8 cellular contexts compared by ENCODE assay signal in the genomic region with DNA sequence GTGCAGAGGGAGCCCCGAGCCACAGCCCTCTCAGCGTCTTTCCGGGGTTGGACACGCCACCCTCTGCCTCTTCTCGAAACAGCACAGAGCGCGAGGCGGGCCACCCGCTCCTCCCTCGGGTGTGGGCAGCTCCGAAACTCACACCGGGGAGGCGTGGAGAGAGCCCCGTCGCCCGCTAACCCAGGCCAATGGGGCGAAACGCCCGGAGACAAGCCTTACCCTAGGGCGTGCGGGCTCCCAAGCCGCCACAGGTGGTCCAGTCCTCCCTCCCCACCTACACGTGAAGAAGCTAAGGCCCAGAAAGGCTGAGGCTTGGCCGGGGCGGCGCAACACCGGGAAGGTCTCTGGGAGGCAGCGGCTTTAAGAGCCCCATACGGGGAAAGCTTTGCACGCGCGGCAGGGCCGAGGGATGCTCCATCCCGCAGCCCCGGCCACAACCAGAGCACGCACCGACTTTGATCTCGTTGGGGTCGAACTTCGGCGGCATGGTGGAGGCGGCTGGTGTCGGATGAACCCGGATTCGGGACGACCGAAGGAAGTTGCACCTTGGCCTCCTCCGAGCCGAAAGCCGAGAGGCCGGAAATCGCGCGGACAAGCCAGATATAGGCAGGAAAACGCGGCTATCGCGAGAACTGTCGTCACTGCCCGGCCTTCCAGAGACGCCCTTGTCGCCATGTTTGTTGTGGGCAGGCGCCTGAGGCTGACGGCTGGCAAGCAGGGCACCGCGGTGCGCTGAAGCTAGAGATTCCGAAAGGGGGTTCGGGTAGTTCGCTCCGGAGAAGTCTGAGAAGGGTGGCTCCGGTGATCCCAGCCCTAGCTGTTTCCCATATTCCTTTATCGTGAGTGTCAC. TPM values are rescaled to one million over a fixed set of nuclear protein-coding genes. Genes with fewer than 3 reads are reported as not detected.
A peak's percentile ranks its signal among the peaks of the same experiment; 100 is the strongest.
DNase-seq lines count a peak whose midpoint lies in the region; ATAC-seq and TF ChIP-seq lines count a peak whose summit lies in the region.

A gene (plus strand): TSS at position 680 of the 850 bp plus-strand sequence. CDS start 3,018 bp downstream, outside the sequence.
A gene (minus strand): TSS at position 576 of the 850 bp plus-strand sequence. CDS start 89 bp downstream, at position 487.

- H3K27me3 ChIP-seq in left ventricle myocardium inferior (ENCODE audit: low read depth) (no peaks in the 10 kb centered on the region), prostate gland (replicated peaks; ENCODE audit: insufficient read depth) (no peaks in the 10 kb centered on the region)

- H3K27me3 Mint-ChIP-seq in T-helper 17 cell: no peaks in the 10 kb centered on the region

- H3K36me3 ChIP-seq in left ventricle myocardium inferior: peaks cover 50% of the 10 kb centered on the region
- H3K36me3 ChIP-seq in prostate gland: peaks cover 0 to 12% of the 10 kb centered on the region in 2 donors

- intact Hi-C loops in left ventricle myocardium inferior (cut with micrococcal nuclease) (no loop called here), prostate gland (cut with DNase I) (no loop called here)

- DNase-seq in NCI-H187 (lab: John Stamatoyannopoulos, UW) (peak; percentile 73 to 77), T-helper 17 cell (peak; percentile 93 to 100 (median 95)), amygdala (lab: John Stamatoyannopoulos, UW) (peak; percentile 21 to 96 (median 91)), left ventricle myocardium inferior (peak; percentile 97), prostate gland (ENCODE audit: low spot score) (peak; percentile 96), ureter (ENCODE audit: low spot score) (peak; percentile 99)

- H3K4me1 ChIP-seq in left ventricle myocardium inferior: peaks cover 79% of the 10 kb centered on the region
- H3K4me1 ChIP-seq in prostate gland (replicated peaks): peaks cover 16% of the 10 kb centered on the region

- no peak for TF ChIP-seq CTCF in left ventricle myocardium inferior (IDR thresholded peaks at IDR 0.05; ENCODE audit: borderline replicate concordance)
- peak in 1 of 4 experiments; percentile 10 for TF ChIP-seq CTCF in prostate gland (IDR thresholded peaks at IDR 0.05)

- peaks cover 25% of the 10 kb centered on the region for H3K4me1 Mint-ChIP-seq in T-helper 17 cell

- H3K36me3 Mint-ChIP-seq in T-helper 17 cell (ENCODE audit: low read depth): peaks cover 9% of the 10 kb centered on the region

- H3K9me3 ChIP-seq in T-helper 17 cell (ENCODE audit: control insufficient read depth, low read length, poor library complexity, severe bottlenecking) (peaks cover 2% of the 10 kb centered on the region), left ventricle myocardium inferior (replicated peaks) (no peaks in the 10 kb centered on the region), prostate gland (no peaks in the 10 kb centered on the region)

- H3K4me3 Mint-ChIP-seq in T-helper 17 cell: peak within 1 kb of the TSS; percentile 94

- H3K4me3 ChIP-seq in left ventricle myocardium inferior (peak within 1 kb of the TSS; percentile 83), prostate gland (peak within 1 kb of the TSS; percentile 70 to 78)

- H3K27ac ChIP-seq in left ventricle myocardium inferior (replicated peaks) (peak within 1 kb of the TSS; percentile 98), prostate gland (peak within 1 kb of the TSS; percentile 93 to 94)

- under 1% methylated on average over 63 of the region's 73 CpGs for WGBS in prostate gland

- peak within 1 kb of the TSS; percentile 95 for H3K27ac Mint-ChIP-seq in T-helper 17 cell

- ATAC-seq in HG02885 (IDR thresholded peaks at IDR 0.05; ENCODE audit: poor library complexity, unreplicated experiment): peak; percentile 71
- peak; percentile 84 for ATAC-seq in T-helper 17 cell

- TF ChIP-seq POLR2A in GM15510 (IDR thresholded peaks at IDR 0.05; ENCODE audit: borderline replicate concordance, extremely low read depth, insufficient read length): peak; percentile 99
- peak; percentile 96 for TF ChIP-seq POLR2A in prostate gland (IDR thresholded peaks at IDR 0.05)

RNA-seq across cellular contexts. Expression of the first gene that starts in this region (rescaled TPM):
- total RNA-seq in T-helper 17 cell (10 to 100 TPM; 19.6 to 22.2 TPM), left ventricle myocardium inferior (35.4 TPM), prostate gland (10 to 100 TPM; 14.8 to 30.5 TPM), ureter (30.4 TPM)

RNA-seq across cellular contexts. Expression of the second gene that starts in this region (rescaled TPM):
- total RNA-seq in T-helper 17 cell (1,000 to 10,000 TPM; 1,506 to 1,597 TPM), left ventricle myocardium inferior (605 TPM), prostate gland (1,000 to 10,000 TPM; 1,460 to 2,640 TPM), ureter (1,953 TPM)

Comparison
In these comparisons a context has a peak if more than half of its experiments do, and no peak if none do; other contexts are left out.
1. Peak in every context shown above with its lines: DNase-seq, ATAC-seq, H3K4me3 ChIP-seq and H3K27ac ChIP-seq.